In genomic region chr17:36849871-36850348, GRCh38 we compare ENCODE assay signal across 1 cellular context.
TF ChIP-seq lines count a peak whose summit lies in the region.

No MANE protein-coding gene starts in this region.

TF ChIP-seq in K562, 482 proteins besides CTCF, POLR2A, EP300 and RAD21 (continued from another document and continues in another):
- TF ChIP-seq ZNF407 (IDR thresholded peaks at IDR 0.05; ENCODE audit: low read depth) = no peak
- peak; percentile 42 for TF ChIP-seq TCF3 (CRISPR knock-in tag; IDR thresholded peaks at IDR 0.05)
- no peak for TF ChIP-seq ZNF668 (CRISPR knock-in tag; IDR thresholded peaks at IDR 0.05)
- peak; percentile 79 for TF ChIP-seq PKNOX1 (IDR thresholded peaks at IDR 0.05)
- peak; percentile 43; the same call in 1 of the 2 replicates for TF ChIP-seq TFAP4 (CRISPR knock-in tag; IDR thresholded peaks at IDR 0.05; ENCODE audit: borderline replicate concordance)
- TF ChIP-seq HNRNPLL (IDR thresholded peaks at IDR 0.05; ENCODE audit: low read depth, low read length, poor library complexity, severe bottlenecking) = no peak
- TF ChIP-seq ZZZ3 (IDR thresholded peaks at IDR 0.05) = no peak
- TF ChIP-seq DEAF1 (CRISPR knock-in tag; IDR thresholded peaks at IDR 0.05) = no peak
- TF ChIP-seq CBX2 (IDR thresholded peaks at IDR 0.05; ENCODE audit: insufficient read depth, low read length, poor library complexity, severe bottlenecking) = no peak
- TF ChIP-seq TCF7L2 (IDR thresholded peaks at IDR 0.05; ENCODE audit: low read depth, low read length) = no peak
- TF ChIP-seq ZKSCAN8 (CRISPR knock-in tag; IDR thresholded peaks at IDR 0.05) = no peak
- TF ChIP-seq OTX1 (CRISPR knock-in tag; IDR thresholded peaks at IDR 0.05) = no peak
- peak; percentile 35; the same call in 1 of the 2 replicates for TF ChIP-seq ARID1B (IDR thresholded peaks at IDR 0.05)
- no peak for TF ChIP-seq HCFC1 (IDR thresholded peaks at IDR 0.05; ENCODE audit: low read depth, low read length)
- TF ChIP-seq ZNF23 (CRISPR knock-in tag; IDR thresholded peaks at IDR 0.05) = no peak
- TF ChIP-seq CTBP1 (IDR thresholded peaks at IDR 0.05; ENCODE audit: borderline replicate concordance) = peak; percentile 14; the same call in 1 of the 2 replicates
- TF ChIP-seq HMG20B (CRISPR knock-in tag; IDR thresholded peaks at IDR 0.05) = no peak
- no peak for TF ChIP-seq SIRT6 (IDR thresholded peaks at IDR 0.05; ENCODE audit: low read depth, low read length)
- TF ChIP-seq ID3 (CRISPR knock-in tag; IDR thresholded peaks at IDR 0.05) = no peak
- TF ChIP-seq ID3 (tag; IDR thresholded peaks at IDR 0.05) = no peak
- no peak for TF ChIP-seq HMGXB4 (CRISPR knock-in tag; IDR thresholded peaks at IDR 0.05)
- TF ChIP-seq SP2 (IDR thresholded peaks at IDR 0.05; ENCODE audit: extremely low read depth, low read depth, low read length, poor library complexity, severe bottlenecking) = no peak
- no peak for TF ChIP-seq MYBL2 (IDR thresholded peaks at IDR 0.05; ENCODE audit: low read depth)
- TF ChIP-seq MYBL2 (CRISPR knock-in tag; IDR thresholded peaks at IDR 0.05; ENCODE audit: borderline replicate concordance) = no peak
- TF ChIP-seq ZNF592 (IDR thresholded peaks at IDR 0.05) = no peak
- no peak for TF ChIP-seq HLTF (IDR thresholded peaks at IDR 0.05)
- no peak for TF ChIP-seq ZNF551 (CRISPR knock-in tag; IDR thresholded peaks at IDR 0.05)
- no peak for TF ChIP-seq ZNF398 (CRISPR knock-in tag; IDR thresholded peaks at IDR 0.05)
- no peak for TF ChIP-seq WHSC1 (IDR thresholded peaks at IDR 0.05; ENCODE audit: low read length)
- TF ChIP-seq ZNF24 (IDR thresholded peaks at IDR 0.05) = no peak
- TF ChIP-seq KLF10 (CRISPR knock-in tag; IDR thresholded peaks at IDR 0.05) = no peak
- no peak for TF ChIP-seq ZNF696 (CRISPR knock-in tag; conservative IDR thresholded peaks at IDR 0.05)
- no peak; the same call in none of the 2 replicates for TF ChIP-seq FOSL1 (tag; conservative IDR thresholded peaks at IDR 0.05)
- TF ChIP-seq ADNP (tag; IDR thresholded peaks at IDR 0.05) = no peak
- peak; percentile 62; the same call in 1 of the 2 replicates for TF ChIP-seq MYNN (IDR thresholded peaks at IDR 0.05)
- no peak for TF ChIP-seq MYNN (CRISPR knock-in tag; IDR thresholded peaks at IDR 0.05)
- TF ChIP-seq ZNF280B (CRISPR knock-in tag; IDR thresholded peaks at IDR 0.05) = no peak
- no peak for TF ChIP-seq KDM2B (CRISPR knock-in tag; IDR thresholded peaks at IDR 0.05)
- no peak for TF ChIP-seq GTF2B (IDR thresholded peaks at IDR 0.05; ENCODE audit: extremely low read depth, insufficient read length)
